Comparison of ENCODE assay signal across 11 cellular contexts in the genomic region with DNA sequence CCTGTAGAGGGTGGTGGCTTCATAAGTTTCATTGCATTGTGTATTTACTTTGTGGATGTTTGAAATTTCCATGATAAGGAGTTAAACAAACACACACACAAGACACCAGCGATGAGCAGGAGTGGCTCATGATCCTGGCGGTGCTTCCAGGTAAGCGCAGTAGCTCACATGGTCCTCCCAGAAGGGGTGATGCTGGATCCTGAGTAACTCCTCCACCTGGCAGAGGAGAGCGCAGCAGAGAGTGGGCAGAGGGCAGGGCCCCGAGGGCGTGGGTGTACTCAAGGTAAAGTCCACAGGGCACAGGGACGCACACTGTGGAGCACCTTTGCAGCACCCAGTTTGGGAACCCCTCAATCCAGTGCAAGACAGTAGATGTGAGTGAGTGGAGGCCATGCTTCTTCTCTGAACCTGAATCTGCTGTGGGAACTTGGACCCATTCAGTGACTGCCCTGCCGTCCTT. TPM values are rescaled to one million over a fixed set of nuclear protein-coding genes. Genes with fewer than 3 reads are reported as not detected.
DNase-seq lines count a peak whose midpoint lies in the region; ATAC-seq and TF ChIP-seq lines count a peak whose summit lies in the region.
"Had no signal": no experiment of that assay in that cellular context is flagged by ENCODE, and none has a peak within 500 bp of the region (broad histone marks: within the 10 kb centered on the region; RNA-seq: fewer than 3 reads in every experiment).

No MANE protein-coding gene starts in this region.

- no peak for TF ChIP-seq EP300 in sigmoid colon (IDR thresholded peaks at IDR 0.05)

- no TSS peak for BruUV-seq in Caco-2 (replicated peaks; lab: Mats Ljungman, UMichigan)

- H3K27ac Mint-ChIP-seq in Caco-2 (ENCODE audit: unreplicated experiment), result peak overlapping the region; percentile 80
- peak overlapping the region; percentile 71 for H3K27ac Mint-ChIP-seq in activated T-helper 17 cell treated with anti-CD3 and anti-CD28 coated beads, Interleukin-2, amount 50 U/mL, for 72 hours
- H3K27ac Mint-ChIP-seq: CD8-positive, alpha-beta T cell; natural killer cell treated with Interleukin-12 subunit alpha and Interleukin-12 subunit beta and Interleukin-15 and Interleukin-18, amount 100 ng/mL, for 72 hours had no signal

- peak; percentile 70 to 72 for DNase-seq in Caco-2
- DNase-seq in left ventricle myocardium inferior, result no peak
- DNase-seq in sigmoid colon, result no peak
- no peak for DNase-seq in NCI-H526 (lab: John Stamatoyannopoulos, UW)
- DNase-seq in mucosa of gallbladder (ENCODE audit: low spot score), result no peak
- DNase-seq in NCI-H345 treated with DMSO at 0.1 percent for 48 hours (lab: John Stamatoyannopoulos, UW; ENCODE audit: unreplicated experiment), result no peak
- no peak for DNase-seq in NCI-H226
- DNase-seq: T-helper 9 cell had no signal

- H3K27ac ChIP-seq in left ventricle myocardium inferior (replicated peaks) (peak overlapping the region; percentile 95), sigmoid colon (peak overlapping the region; percentile 91 to 95 (median 92))

- 18 to 73% methylated on average over 8 of the region's 8 CpGs for WGBS in sigmoid colon, 2 donors

- no peak for TF ChIP-seq POLR2A in sigmoid colon (IDR thresholded peaks at IDR 0.05)

- H3K36me3 ChIP-seq in Caco-2 (ENCODE audit: control insufficient read depth, insufficient read depth, low read length) (no peaks in the 10 kb centered on the region), left ventricle myocardium inferior (no peaks in the 10 kb centered on the region), sigmoid colon (no peaks in the 10 kb centered on the region)

- peaks cover 9% of the 10 kb centered on the region; the same call in 1 of the 2 replicates for H3K9me3 ChIP-seq in Caco-2
- H3K9me3 ChIP-seq in left ventricle myocardium inferior (replicated peaks), result no peaks in the 10 kb centered on the region
- H3K9me3 ChIP-seq in sigmoid colon, result no peaks in the 10 kb centered on the region

- H3K4me1 ChIP-seq in Caco-2, result peaks cover 33% of the 10 kb centered on the region
- peaks cover 55% of the 10 kb centered on the region for H3K4me1 ChIP-seq in left ventricle myocardium inferior
- H3K4me1 ChIP-seq in sigmoid colon, result peaks cover 0 to 68% (median 60%) of the 10 kb centered on the region in 4 donors

- H3K36me3 Mint-ChIP-seq in Caco-2 (ENCODE audit: insufficient read depth, unreplicated experiment), result no peaks in the 10 kb centered on the region
- H3K36me3 Mint-ChIP-seq in activated T-helper 17 cell treated with anti-CD3 and anti-CD28 coated beads, Interleukin-2, amount 50 U/mL, for 72 hours (ENCODE audit: low read depth), result no peaks in the 10 kb centered on the region
- H3K36me3 Mint-ChIP-seq: CD8-positive, alpha-beta T cell; natural killer cell treated with Interleukin-12 subunit alpha and Interleukin-12 subunit beta and Interleukin-15 and Interleukin-18, amount 100 ng/mL, for 72 hours had no signal

- intact Hi-C loops in Caco-2 (cut with micrococcal nuclease; ENCODE audit: unreplicated experiment) (loop anchor here (1.0 to 5.0 kb wide), 4 partner anchors 11 to 69 kb away; a partner anchor contains a TSS), left ventricle myocardium inferior (cut with micrococcal nuclease) (no loop called here), sigmoid colon (cut with DNase I) (loop anchor here (5.0 kb wide), 1 partner anchor 216 kb away; no protein-coding TSS in a partner anchor)

- no peaks in the 10 kb centered on the region for H3K27me3 Mint-ChIP-seq in Caco-2 (ENCODE audit: insufficient read depth, unreplicated experiment)
- H3K27me3 Mint-ChIP-seq in activated T-helper 17 cell treated with anti-CD3 and anti-CD28 coated beads, Interleukin-2, amount 50 U/mL, for 72 hours, result no peaks in the 10 kb centered on the region

- peak overlapping the region; percentile 31 for H3K4me3 Mint-ChIP-seq in Caco-2 (ENCODE audit: unreplicated experiment)
- H3K4me3 Mint-ChIP-seq in activated T-helper 17 cell treated with anti-CD3 and anti-CD28 coated beads, Interleukin-2, amount 50 U/mL, for 72 hours, result no peak overlapping the region
- H3K4me3 Mint-ChIP-seq: CD8-positive, alpha-beta T cell; natural killer cell treated with Interleukin-12 subunit alpha and Interleukin-12 subunit beta and Interleukin-15 and Interleukin-18, amount 100 ng/mL, for 72 hours had no signal

- TF ChIP-seq CTCF in Caco-2 (IDR thresholded peaks at IDR 0.05; ENCODE audit: insufficient read depth in 1 of 2, low read depth in 1 of 2, low read length in 1 of 2, severe bottlenecking in 1 of 2, unreplicated experiment in 1 of 2) (no peak), left ventricle myocardium inferior (IDR thresholded peaks at IDR 0.05; ENCODE audit: borderline replicate concordance) (no peak), sigmoid colon (IDR thresholded peaks at IDR 0.05) (no peak)

- H3K27me3 ChIP-seq in Caco-2 (replicated peaks; ENCODE audit: control insufficient read depth, insufficient read depth, low read length) (no peaks in the 10 kb centered on the region), left ventricle myocardium inferior (ENCODE audit: low read depth) (no peaks in the 10 kb centered on the region), sigmoid colon (no peaks in the 10 kb centered on the region)

- POLR2A ChIA-PET in Caco-2 (lab: Charles Lee), result interaction anchor here (0.7 kb wide), 1 partner anchor 78 kb away, joined by 7 read pairs; a partner anchor contains a TSS

- H3K4me1 Mint-ChIP-seq in Caco-2 (ENCODE audit: low read depth, unreplicated experiment), result peaks cover 30% of the 10 kb centered on the region
- H3K4me1 Mint-ChIP-seq in activated T-helper 17 cell treated with anti-CD3 and anti-CD28 coated beads, Interleukin-2, amount 50 U/mL, for 72 hours, result peaks cover 20% of the 10 kb centered on the region

- H3K9me3 Mint-ChIP-seq in Caco-2 (ENCODE audit: unreplicated experiment), result no peaks in the 10 kb centered on the region
- H3K9me3 Mint-ChIP-seq in activated T-helper 17 cell treated with anti-CD3 and anti-CD28 coated beads, Interleukin-2, amount 50 U/mL, for 72 hours, result no peaks in the 10 kb centered on the region
- H3K9me3 Mint-ChIP-seq: CD8-positive, alpha-beta T cell; natural killer cell treated with Interleukin-12 subunit alpha and Interleukin-12 subunit beta and Interleukin-15 and Interleukin-18, amount 100 ng/mL, for 72 hours had no signal

- ATAC-seq in activated T-helper 17 cell treated with anti-CD3 and anti-CD28 coated beads, Interleukin-2, amount 50 U/mL, for 72 hours (replicated peaks), result no peak
- ATAC-seq: CD8-positive, alpha-beta T cell had no signal

- H3K4me3 ChIP-seq in Caco-2 (ENCODE audit: low read depth, low read length), result no peak overlapping the region
- H3K4me3 ChIP-seq in left ventricle myocardium inferior, result peak overlapping the region; percentile 44
- H3K4me3 ChIP-seq in sigmoid colon, result peak overlapping the region in 2 of 4 donors; percentile 29 to 32

- CTCF ChIA-PET in Caco-2 (lab: Charles Lee), result interaction anchor here (0.5 to 2.4 kb wide), 5 partner anchors 19 to 70 kb away, joined by 3 to 22 read pairs (median 3); no protein-coding TSS in a partner anchor

RNA-seq across cellular contexts. Expression of a gene that starts 54.0 kb away (rescaled TPM):
- total RNA-seq in Caco-2 (2022) (9.3 and 10.2 TPM in 2 replicates), left ventricle myocardium inferior (6.1 TPM), sigmoid colon (10 to 100 TPM; 14.3 to 21.2 (median 17.4) TPM), mucosa of gallbladder (8.6 TPM)
- total RNA-seq in activated T-helper 17 cell treated with anti-CD3 and anti-CD28 coated beads, Interleukin-2, amount 50 U/mL, for 72 hours, result 10 to 100 TPM in 1 of 2 donors, 1 to 10 TPM in 1; 9.7 to 20.7 TPM
- 1 to 10 TPM; 1.2 to 4.2 (median 3.6) TPM for polyA plus RNA-seq in sigmoid colon

Comparison
In these comparisons a context has a peak if more than half of its experiments do, and no peak if none do; other contexts are left out.
1. DNase-seq: peak in Caco-2 (2 of 2); none in left ventricle myocardium inferior (single experiment), sigmoid colon (single experiment), NCI-H526 (0 of 2), mucosa of gallbladder (single experiment), NCI-H345 treated with DMSO at 0.1 percent for 48 hours (single experiment) and NCI-H226 (single experiment).